12 cellular contexts compared by ENCODE assay signal in the genomic region with DNA sequence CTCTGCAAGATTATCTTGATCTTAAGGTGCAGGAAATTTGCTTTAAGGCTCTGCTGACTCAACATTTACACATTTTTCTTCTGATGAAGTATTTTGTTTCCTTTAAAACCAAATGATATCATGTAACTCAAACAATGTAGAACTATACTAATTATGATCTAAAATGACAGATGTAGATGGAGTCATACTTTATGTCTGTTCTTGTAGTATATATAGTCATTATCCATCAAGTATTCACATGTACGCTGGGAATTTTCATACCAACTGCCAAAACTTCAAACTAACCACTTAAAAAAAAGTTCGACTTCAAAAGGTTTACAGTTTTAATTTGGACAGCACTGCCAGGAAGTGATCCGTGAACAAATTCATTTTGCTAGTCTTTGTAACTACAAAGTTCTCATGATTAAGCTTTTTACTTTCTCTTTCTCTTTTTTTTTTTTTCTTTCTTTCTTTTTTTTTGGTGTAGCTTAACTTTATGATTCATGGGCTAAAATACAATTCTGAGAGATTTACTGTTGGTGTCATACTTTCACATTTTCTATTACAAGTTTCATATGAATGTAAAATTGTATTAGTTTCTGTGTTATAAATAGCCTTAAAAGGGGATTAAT.
DNase-seq lines count a peak whose midpoint lies in the region; ATAC-seq and TF ChIP-seq lines count a peak whose summit lies in the region.
"Had no signal": no experiment of that assay in that cellular context is flagged by ENCODE, and none has a peak within 500 bp of the region (broad histone marks: within the 10 kb centered on the region; RNA-seq: fewer than 3 reads in every experiment).

No MANE protein-coding gene starts in this region.

- H3K27me3 ChIP-seq in IMR-90 (ENCODE audit: control insufficient read depth, insufficient read depth, low read length) (no peaks in the 10 kb centered on the region), skeletal muscle satellite cell (ENCODE audit: control insufficient read depth, insufficient read depth, low read length) (no peaks in the 10 kb centered on the region), gastrocnemius medialis (no peaks in the 10 kb centered on the region)

- no peak overlapping the region for H2AK9ac ChIP-seq in IMR-90 (replicated peaks; ENCODE audit: low read depth, low read length, poor library complexity)

- H3K27ac Mint-ChIP-seq in WTC11, result peak overlapping the region; percentile 45; the same call in 1 of the 2 replicates
- H3K27ac Mint-ChIP-seq: progenitor cell of endocrine pancreas had no signal

- H3K56ac ChIP-seq in IMR-90 (ENCODE audit: extremely low read depth, insufficient read depth, low read length), result peak overlapping the region; percentile 17; the same call in 1 of the 2 replicates

- H3K4me3 Mint-ChIP-seq in WTC11, result no peak overlapping the region

- no peak for TF ChIP-seq RAD21 in IMR-90 (IDR thresholded peaks at IDR 0.05; ENCODE audit: low read length)

- POLR2A ChIA-PET in IMR-90 (lab: Charles Lee; ENCODE audit: unreplicated experiment), result interaction anchor here (0.6 kb wide), 1 partner anchor 275 kb away, joined by 4 read pairs; no protein-coding TSS in a partner anchor
- POLR2A ChIA-PET in WTC11 (lab: Charles Lee), result no interaction called here

- H2BK120ac ChIP-seq in IMR-90 (ENCODE audit: low read depth, low read length), result 0 out of 2 replicates have a peak overlapping the region, but pooled peaks have one; percentile 42

- no CpG with 5 or more reads among the region's 3 CpGs for WGBS in IMR-90 (ENCODE audit: extremely low coverage in 2 of 2, insufficient read length in 1 of 2), 2 experiments

- ATAC-seq in IMR-90 (ENCODE audit: low read depth) (peak; percentile 29; the same call in 1 of the 2 replicates), WTC11 (no peak), GM21526 (IDR thresholded peaks at IDR 0.05; ENCODE audit: low FRiP score, unreplicated experiment) (no peak), gastrocnemius medialis (no peak), GM18873 (IDR thresholded peaks at IDR 0.05; ENCODE audit: low FRiP score, unreplicated experiment) (no peak)

- no peaks in the 10 kb centered on the region for H3K36me3 ChIP-seq in IMR-90 (ENCODE audit: control insufficient read depth, insufficient read depth, low read length)
- H3K36me3 ChIP-seq in skeletal muscle satellite cell (ENCODE audit: insufficient read depth, low read length), result no peaks in the 10 kb centered on the region
- H3K36me3 ChIP-seq in gastrocnemius medialis, result no peaks in the 10 kb centered on the region

- H3K36me3 Mint-ChIP-seq in WTC11, result peaks cover 12% of the 10 kb centered on the region

- H2BK5ac ChIP-seq in IMR-90 (ENCODE audit: low read depth, low read length, poor library complexity, severe bottlenecking), result peak overlapping the region; percentile 50

- no peak overlapping the region for H2AK5ac ChIP-seq in IMR-90 (ENCODE audit: low read depth, low read length)

- no peak overlapping the region for H2AFZ ChIP-seq in IMR-90 (replicated peaks; ENCODE audit: low read length, poor library complexity)

- H3K14ac ChIP-seq in IMR-90 (replicated peaks; ENCODE audit: low read depth, low read length), result no peak overlapping the region

- H3K4me1 ChIP-seq in IMR-90 (ENCODE audit: control insufficient read depth, insufficient read depth, low read length), result no peaks in the 10 kb centered on the region; the same call in 1 of the 2 replicates
- H3K4me1 ChIP-seq in skeletal muscle satellite cell (ENCODE audit: control insufficient read depth, insufficient read depth, low read length), result peaks cover 24% of the 10 kb centered on the region
- no peaks in the 10 kb centered on the region for H3K4me1 ChIP-seq in gastrocnemius medialis

- H3K4ac ChIP-seq in IMR-90 (ENCODE audit: low read depth, low read length), result peak overlapping the region; percentile 43; the same call in 1 of the 2 replicates

- H4K8ac ChIP-seq in IMR-90 (ENCODE audit: low read depth in 2 of 2, low read length in 2 of 2), result no peak overlapping the region; a peak in 1 of 4 replicates

- peak overlapping the region; percentile 83 for H3K4me2 ChIP-seq in IMR-90 (ENCODE audit: low read depth, low read length)
- peak overlapping the region; percentile 74 for H3K4me2 ChIP-seq in skeletal muscle satellite cell (ENCODE audit: low read length)

- TF ChIP-seq POLR2A in IMR-90 (IDR thresholded peaks at IDR 0.05; ENCODE audit: low read depth, low read length) (no peak), gastrocnemius medialis (IDR thresholded peaks at IDR 0.05) (no peak)

- H3K9me3 Mint-ChIP-seq in WTC11, result peaks cover 22% of the 10 kb centered on the region

- H3K4me1 Mint-ChIP-seq in WTC11, result peaks cover 43% of the 10 kb centered on the region

- dilution Hi-C loops in IMR-90 (cut with HindIII; ENCODE audit: low sequenced_read_pairs, unreplicated experiment), result no loop called here

- intact Hi-C loops in IMR-90 (cut with micrococcal nuclease), result no loop called here
- intact Hi-C loops in gastrocnemius medialis (cut with DNase I; ENCODE audit: low total_unique reads), result no loop called here

- H3K27me3 Mint-ChIP-seq in WTC11 (ENCODE audit: low read depth), result no peaks in the 10 kb centered on the region
- H3K27me3 Mint-ChIP-seq: progenitor cell of endocrine pancreas had no signal

- H4K91ac ChIP-seq in IMR-90 (ENCODE audit: insufficient read depth, low read depth, low read length), result no peak overlapping the region

- H3K27ac ChIP-seq in IMR-90 (ENCODE audit: insufficient read depth, low read length), result no peak overlapping the region
- no peak overlapping the region for H3K27ac ChIP-seq in gastrocnemius medialis

- no TSS peak for BruUV-seq in IMR-90 (replicated peaks; lab: Mats Ljungman, UMichigan)

- TF ChIP-seq CTCF in IMR-90 (conservative IDR thresholded peaks at IDR 0.05; ENCODE audit: low read depth, low read length), result no peak
- no peak for TF ChIP-seq CTCF in WTC11 (IDR thresholded peaks at IDR 0.05)
- no peak for TF ChIP-seq CTCF in fibroblast of pulmonary artery (IDR thresholded peaks at IDR 0.05; ENCODE audit: low read length, missing control alignments)
- TF ChIP-seq CTCF in gastrocnemius medialis (IDR thresholded peaks at IDR 0.05 in 4 of 5, conservative IDR thresholded peaks at IDR 0.05 in 1 of 5), result no peak

- H3K4me3 ChIP-seq in IMR-90 (ENCODE audit: insufficient read depth, low read depth, low read length) (no peak overlapping the region), fibroblast of pulmonary artery (replicated peaks; ENCODE audit: low read depth, low read length) (no peak overlapping the region), skeletal muscle satellite cell (ENCODE audit: low read length) (peak overlapping the region; percentile 61), gastrocnemius medialis (peak overlapping the region in 1 of 4 donors; percentile 2)

- H4K20me1 ChIP-seq in IMR-90 (ENCODE audit: insufficient read depth, low read length), result no peaks in the 10 kb centered on the region

- H3K9me1 ChIP-seq in IMR-90 (ENCODE audit: insufficient read depth, low read length), result no peaks in the 10 kb centered on the region

- H2BK15ac ChIP-seq in IMR-90 (ENCODE audit: low read depth, low read length), result no peak overlapping the region

- peak overlapping the region; percentile 64; the same call in 1 of the 2 replicates for H3K23ac ChIP-seq in IMR-90 (ENCODE audit: low read depth, low read length)

- H3K9ac ChIP-seq in IMR-90 (ENCODE audit: low read depth, low read length), result no peak overlapping the region; the same call in 1 of the 2 replicates
- H3K9ac ChIP-seq in skeletal muscle satellite cell (ENCODE audit: low read depth, low read length), result peak overlapping the region; percentile 61

- H3K9me3 ChIP-seq in IMR-90 (ENCODE audit: control insufficient read depth, insufficient read depth, low read length) (no peaks in the 10 kb centered on the region), skeletal muscle satellite cell (replicated peaks; ENCODE audit: low read length) (no peaks in the 10 kb centered on the region), gastrocnemius medialis (no peaks in the 10 kb centered on the region)

- H2BK20ac ChIP-seq in IMR-90 (ENCODE audit: low read depth, low read length), result peak overlapping the region; percentile 43; the same call in 1 of the 2 replicates

- no peak overlapping the region; the same call in 1 of the 2 replicates for H3K18ac ChIP-seq in IMR-90 (ENCODE audit: low read depth, low read length)

- DNase-seq in IMR-90 (peak; percentile 3), WTC11 (ENCODE audit: low spot score) (no peak), fibroblast of pulmonary artery (ENCODE audit: low read depth) (peak; percentile 3), DMS79 (lab: John Stamatoyannopoulos, UW) (no peak), gastrocnemius medialis (no peak)
- DNase-seq: activated CD8-positive, alpha-beta memory T cell treated with anti-CD3 and anti-CD28 coated beads, Interleukin-2, amount 50 U/mL, for 48 hours; islet precursor cell; NCI-H1092 had no signal

- CTCF ChIA-PET in IMR-90 (lab: Yijun Ruan, JAX), result no interaction called here
- CTCF ChIA-PET in WTC11 (lab: Charles Lee), result interaction anchor here (1.0 kb wide), 1 partner anchor 12 kb away, joined by 3 read pairs; no protein-coding TSS in a partner anchor

- no peak overlapping the region for H4K5ac ChIP-seq in IMR-90 (ENCODE audit: low read depth, low read length)

- in situ Hi-C loops in IMR-90 (cut with MboI; ENCODE audit: low sequenced_read_pairs), result no loop called here
- in situ Hi-C loops in gastrocnemius medialis (cut with MboI; ENCODE audit: low sequenced_read_pairs in 4 of 4), result no loop called here

- H3K79me1 ChIP-seq in IMR-90 (ENCODE audit: low read depth in 1 of 2, low read length in 2 of 2), result no peaks in the 10 kb centered on the region

TF ChIP-seq in IMR-90, 13 proteins besides CTCF, POLR2A, EP300 and RAD21:
- no peak for TF ChIP-seq CHD1 (IDR thresholded peaks at IDR 0.05; ENCODE audit: low read depth, low read length)
- peak; percentile 63 for TF ChIP-seq MAFK (IDR thresholded peaks at IDR 0.05; ENCODE audit: low read depth, low read length)

TF ChIP-seq in WTC11, 78 proteins besides CTCF, POLR2A, EP300 and RAD21 (continues in another document):
- no peak for TF ChIP-seq ATF1 (CRISPR knock-in tag; IDR thresholded peaks at IDR 0.05)

Comparison
In these comparisons a context has a peak if more than half of its experiments do, and no peak if none do; other contexts are left out.
1. DNase-seq: peak in IMR-90 (single experiment) and fibroblast of pulmonary artery (single experiment); none in WTC11 (single experiment), DMS79 (single experiment) and gastrocnemius medialis (0 of 2).